In genomic region chr3:172461530-172462138, GRCh38 we compare ENCODE assay signal across 9 cellular contexts. TPM values are rescaled to one million over a fixed set of nuclear protein-coding genes. Genes with fewer than 3 reads are reported as not detected.
DNase-seq lines count a peak whose midpoint lies in the region; ATAC-seq and TF ChIP-seq lines count a peak whose summit lies in the region.
"Had no signal": no experiment of that assay in that cellular context is flagged by ENCODE, and none has a peak within 500 bp of the region (broad histone marks: within the 10 kb centered on the region; RNA-seq: fewer than 3 reads in every experiment).

No MANE protein-coding gene starts in this region.

- no peak overlapping the region for H3K4me3 ChIP-seq in ascending aorta

- H3K27ac ChIP-seq in ascending aorta: no peak overlapping the region

- H3K9me3 ChIP-seq in ascending aorta: no peaks in the 10 kb centered on the region

- no peaks in the 10 kb centered on the region for H3K27me3 ChIP-seq in ascending aorta

- no peak for DNase-seq in CD14-positive monocyte (ENCODE audit: low spot score)
- DNase-seq in NCI-H146 treated with DMSO at 0.1 percent for 48 hours (lab: John Stamatoyannopoulos, UW; ENCODE audit: unreplicated experiment): peak; percentile 31
- DNase-seq in ascending aorta (ENCODE audit: low spot score in 2 of 2): no peak
- DNase-seq in left kidney (ENCODE audit: low read depth, low spot score): peak; percentile 39
- DNase-seq in mucosa of gallbladder (ENCODE audit: low spot score): no peak
- no peak for DNase-seq in posterior cingulate gyrus

- no peaks in the 10 kb centered on the region for H3K36me3 ChIP-seq in ascending aorta

- ATAC-seq in GM19455 (IDR thresholded peaks at IDR 0.05; ENCODE audit: unreplicated experiment): peak; percentile 66
- no peak for ATAC-seq in GM21360 (IDR thresholded peaks at IDR 0.05; ENCODE audit: unreplicated experiment)

- no peaks in the 10 kb centered on the region for H3K36me3 Mint-ChIP-seq in CD14-positive monocyte

- H3K27me3 Mint-ChIP-seq in CD14-positive monocyte (ENCODE audit: low read depth in 3 of 3): peaks cover 0 to 2% (median 2%) of the 10 kb centered on the region in 3 donors

- intact Hi-C loops in CD14-positive monocyte (cut with micrococcal nuclease) (no loop called here), ascending aorta (cut with DNase I) (no loop called here), posterior cingulate gyrus (cut with DNase I) (no loop called here)

- no peak overlapping the region for H3K27ac Mint-ChIP-seq in CD14-positive monocyte

- H3K4me3 Mint-ChIP-seq in CD14-positive monocyte: no peak overlapping the region

- peaks cover 3% of the 10 kb centered on the region for H3K4me1 Mint-ChIP-seq in CD14-positive monocyte

- H3K4me1 ChIP-seq in ascending aorta: no peaks in the 10 kb centered on the region

- no peaks in the 10 kb centered on the region for H3K9me3 Mint-ChIP-seq in CD14-positive monocyte

- peak; percentile 99 for TF ChIP-seq CTCF in CD14-positive monocyte (IDR thresholded peaks at IDR 0.05)
- TF ChIP-seq CTCF in ascending aorta (IDR thresholded peaks at IDR 0.05): peak in 2 of 3 experiments; percentile 71 to 75

RNA-seq across cellular contexts. Expression of gene GHSR, which starts 13.4 kb away (rescaled TPM):
- not detected for polyA plus RNA-seq in CD14-positive monocyte
- not detected for total RNA-seq in ascending aorta
- total RNA-seq in mucosa of gallbladder: not detected
- total RNA-seq: glomerular endothelial cell had no signal

Comparison
In these comparisons a context has a peak if more than half of its experiments do, and no peak if none do; other contexts are left out.
1. DNase-seq: peak in NCI-H146 treated with DMSO at 0.1 percent for 48 hours (single experiment) and left kidney (single experiment); none in CD14-positive monocyte (single experiment), ascending aorta (0 of 2), mucosa of gallbladder (single experiment) and posterior cingulate gyrus (0 of 10).